Comparison of ENCODE assay signal across 2 cellular contexts in the genomic region with DNA sequence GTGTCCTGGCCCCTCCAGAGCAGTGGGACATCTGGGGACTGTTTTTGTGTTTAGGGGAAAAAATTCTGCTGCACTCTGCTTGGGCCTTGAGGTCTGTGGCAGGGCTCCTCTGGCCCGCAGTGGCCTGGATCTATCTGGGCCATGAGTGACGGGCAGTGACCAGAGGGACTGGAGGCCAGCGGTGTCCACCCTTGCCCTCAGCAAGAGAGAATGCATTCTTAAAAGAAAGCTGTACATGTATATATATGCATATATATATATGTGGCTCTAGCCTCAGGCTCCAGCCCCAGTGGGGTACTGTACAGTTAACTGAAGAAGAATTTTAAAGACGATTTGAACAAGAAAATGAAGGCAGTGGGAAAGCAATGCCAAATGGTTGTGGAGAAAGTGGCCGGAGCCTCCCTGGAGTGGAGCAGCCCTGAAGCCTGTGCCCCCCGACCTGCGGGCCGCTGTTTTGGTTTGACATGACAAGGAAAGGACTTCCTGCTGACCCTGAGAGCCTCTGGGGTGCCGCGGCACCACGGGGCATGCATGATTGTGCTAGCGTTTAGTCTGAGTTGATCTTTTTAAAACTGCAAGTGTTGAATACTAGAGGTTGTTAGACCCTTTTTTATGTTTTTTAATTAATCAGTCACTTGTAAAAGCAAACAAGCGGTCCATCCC.
TF ChIP-seq lines count a peak whose summit lies in the region.

No MANE protein-coding gene starts in this region.

TF ChIP-seq in WTC11, 78 proteins besides CTCF, POLR2A, EP300 and RAD21:
- no peak for TF ChIP-seq HMGXB4 (CRISPR knock-in tag; IDR thresholded peaks at IDR 0.05)
- no peak for TF ChIP-seq ELF4 (CRISPR knock-in tag; IDR thresholded peaks at IDR 0.05; ENCODE audit: low read depth)
- TF ChIP-seq ZBTB21 (CRISPR knock-in tag; IDR thresholded peaks at IDR 0.05; ENCODE audit: borderline replicate concordance) = no peak
- TF ChIP-seq MYBL2 (CRISPR knock-in tag; IDR thresholded peaks at IDR 0.05) = no peak
- TF ChIP-seq KAT7 (CRISPR knock-in tag; IDR thresholded peaks at IDR 0.05; ENCODE audit: borderline replicate concordance) = no peak
- no peak for TF ChIP-seq NFATC4 (CRISPR knock-in tag; IDR thresholded peaks at IDR 0.05)
- TF ChIP-seq, protein P1, sequence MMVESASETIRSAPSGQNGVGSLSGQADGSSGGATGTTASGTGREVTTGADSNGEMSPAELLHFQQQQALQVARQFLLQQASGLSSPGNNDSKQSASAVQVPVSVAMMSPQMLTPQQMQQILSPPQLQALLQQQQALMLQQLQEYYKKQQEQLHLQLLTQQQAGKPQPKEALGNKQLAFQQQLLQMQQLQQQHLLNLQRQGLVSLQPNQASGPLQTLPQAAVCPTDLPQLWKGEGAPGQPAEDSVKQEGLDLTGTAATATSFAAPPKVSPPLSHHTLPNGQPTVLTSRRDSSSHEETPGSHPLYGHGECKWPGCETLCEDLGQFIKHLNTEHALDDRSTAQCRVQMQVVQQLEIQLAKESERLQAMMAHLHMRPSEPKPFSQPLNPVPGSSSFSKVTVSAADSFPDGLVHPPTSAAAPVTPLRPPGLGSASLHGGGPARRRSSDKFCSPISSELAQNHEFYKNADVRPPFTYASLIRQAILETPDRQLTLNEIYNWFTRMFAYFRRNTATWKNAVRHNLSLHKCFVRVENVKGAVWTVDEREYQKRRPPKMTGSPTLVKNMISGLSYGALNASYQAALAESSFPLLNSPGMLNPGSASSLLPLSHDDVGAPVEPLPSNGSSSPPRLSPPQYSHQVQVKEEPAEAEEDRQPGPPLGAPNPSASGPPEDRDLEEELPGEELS (CRISPR knock-in tag; IDR thresholded peaks at IDR 0.05) = no peak

TF ChIP-seq in endothelial cell of umbilical vein, 7 proteins besides CTCF, POLR2A, EP300 and RAD21:
- TF ChIP-seq, protein P2, sequence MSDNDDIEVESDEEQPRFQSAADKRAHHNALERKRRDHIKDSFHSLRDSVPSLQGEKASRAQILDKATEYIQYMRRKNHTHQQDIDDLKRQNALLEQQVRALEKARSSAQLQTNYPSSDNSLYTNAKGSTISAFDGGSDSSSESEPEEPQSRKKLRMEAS (IDR thresholded peaks at IDR 0.05; ENCODE audit: insufficient read depth, insufficient read length) = no peak
- TF ChIP-seq GATA2 (IDR thresholded peaks at IDR 0.05; ENCODE audit: insufficient read depth, insufficient read length, low read depth, low read length) = no peak
- TF ChIP-seq MYC (IDR thresholded peaks at IDR 0.05; ENCODE audit: low read depth, low read length) = no peak
- no peak for TF ChIP-seq POLR2AphosphoS5 (IDR thresholded peaks at IDR 0.05; ENCODE audit: insufficient read depth, low read depth, low read length)
- TF ChIP-seq EZH2 (IDR thresholded peaks at IDR 0.05; ENCODE audit: borderline replicate concordance, low read depth, low read length, severe bottlenecking) = no peak
